ENCODE assay signal across 8 cellular contexts in genomic region chr9:111974092-111974681, GRCh38.
DNase-seq lines count a peak whose midpoint lies in the region; TF ChIP-seq lines count a peak whose summit lies in the region.

No MANE protein-coding gene starts in this region.

- no TSS peak for BruUV-seq in mammary epithelial cell (replicated peaks; lab: Mats Ljungman, UMichigan)

- H4K20me1 ChIP-seq in mammary epithelial cell (ENCODE audit: insufficient read depth, low read length): no peaks in the 10 kb centered on the region

- in situ Hi-C loops in mammary epithelial cell (cut with MboI; ENCODE audit: low sequenced_read_pairs in 2 of 2): loop anchor here in 1 of 2 donors (25.0 kb wide), 1 partner anchor 88 kb away; no protein-coding TSS in a partner anchor

- CTCF ChIA-PET in mammary epithelial cell (lab: Charles Lee; ENCODE audit: low non-redundant PET): no interaction called here

- dilution Hi-C loops in mammary epithelial cell (cut with HindIII; ENCODE audit: low sequenced_read_pairs): no loop called here

- no peaks in the 10 kb centered on the region for H3K79me2 ChIP-seq in mammary epithelial cell (ENCODE audit: insufficient read depth, low read length)

- 67% methylated on average over 12 of the region's 12 CpGs for WGBS in mammary epithelial cell (ENCODE audit: low coverage, missing lambda C conversion rate)

- H2AFZ ChIP-seq in mammary epithelial cell (ENCODE audit: low read depth, low read length): peak overlapping the region; percentile 47

- no peaks in the 10 kb centered on the region for H3K9me3 ChIP-seq in mammary epithelial cell (replicated peaks; ENCODE audit: insufficient read depth, low read length)
- H3K9me3 ChIP-seq in mucosa of stomach (ENCODE audit: control insufficient read depth, low read length): no peaks in the 10 kb centered on the region

- no peak overlapping the region for H3K4me2 ChIP-seq in mammary epithelial cell (ENCODE audit: insufficient read depth, low read depth, low read length)

- H3K4me3 ChIP-seq in mammary epithelial cell (replicated peaks in 1 of 3; ENCODE audit: insufficient read depth in 1 of 3, low read depth in 2 of 3, low read length in 3 of 3) (no peak overlapping the region), mucosa of stomach (ENCODE audit: low read length) (no peak overlapping the region)

- H3K27me3 ChIP-seq in mammary epithelial cell (ENCODE audit: insufficient read depth, low read length): no peaks in the 10 kb centered on the region
- H3K27me3 ChIP-seq in mucosa of stomach (ENCODE audit: control insufficient read depth, insufficient read depth, low read length): no peaks in the 10 kb centered on the region

- H3K4me1 ChIP-seq in mammary epithelial cell (ENCODE audit: insufficient read depth, low read length) (peaks cover 21% of the 10 kb centered on the region), mucosa of stomach (ENCODE audit: control insufficient read depth, insufficient read depth, low read length) (peaks cover 29% of the 10 kb centered on the region)

- no peaks in the 10 kb centered on the region for H3K36me3 ChIP-seq in mammary epithelial cell (ENCODE audit: insufficient read depth, low read length)
- H3K36me3 ChIP-seq in mucosa of stomach (ENCODE audit: control insufficient read depth, insufficient read depth, low read length): no peaks in the 10 kb centered on the region

- peak; percentile 78 for DNase-seq in DMS153 (lab: John Stamatoyannopoulos, UW)
- peak; percentile 9 for DNase-seq in NCI-H1436 treated with DMSO at 0.1 percent for 48 hours (lab: John Stamatoyannopoulos, UW)
- no peak for DNase-seq in mammary epithelial cell
- no peak for DNase-seq in activated CD4-positive, alpha-beta T cell treated with anti-CD3 and anti-CD28 coated beads, Interleukin-2, amount 50 U/mL, for 48 hours
- DNase-seq in 8988T: no peak
- DNase-seq in SW 1271 (lab: John Stamatoyannopoulos, UW): no peak
- no peak for DNase-seq in SKM-1 (lab: John Stamatoyannopoulos, UW; ENCODE audit: unreplicated experiment)

- no peak for TF ChIP-seq CTCF in mammary epithelial cell (conservative IDR thresholded peaks at IDR 0.05 in 1 of 2, IDR thresholded peaks at IDR 0.05 in 1 of 2; ENCODE audit: extremely low read depth in 1 of 2, insufficient read depth in 1 of 2, low read depth in 1 of 2, low read length in 2 of 2)

- intact Hi-C loops in mammary epithelial cell (cut with micrococcal nuclease): loop anchor here (2.0 kb wide), 1 partner anchor 19 kb away; no protein-coding TSS in a partner anchor

- H3K9ac ChIP-seq in mammary epithelial cell (ENCODE audit: insufficient read depth, low read length) (no peak overlapping the region), mucosa of stomach (ENCODE audit: low read length) (peak overlapping the region; percentile 60)

- no peak overlapping the region for H3K27ac ChIP-seq in mammary epithelial cell (ENCODE audit: insufficient read depth, low read depth, low read length)

Comparison
In these comparisons a context has a peak if more than half of its experiments do, and no peak if none do; other contexts are left out.
1. DNase-seq: peak in DMS153 (single experiment) and NCI-H1436 treated with DMSO at 0.1 percent for 48 hours (single experiment); none in mammary epithelial cell (single experiment), activated CD4-positive, alpha-beta T cell treated with anti-CD3 and anti-CD28 coated beads, Interleukin-2, amount 50 U/mL, for 48 hours (0 of 2), 8988T (single experiment), SW 1271 (0 of 2) and SKM-1 (single experiment).